In the genomic region with DNA sequence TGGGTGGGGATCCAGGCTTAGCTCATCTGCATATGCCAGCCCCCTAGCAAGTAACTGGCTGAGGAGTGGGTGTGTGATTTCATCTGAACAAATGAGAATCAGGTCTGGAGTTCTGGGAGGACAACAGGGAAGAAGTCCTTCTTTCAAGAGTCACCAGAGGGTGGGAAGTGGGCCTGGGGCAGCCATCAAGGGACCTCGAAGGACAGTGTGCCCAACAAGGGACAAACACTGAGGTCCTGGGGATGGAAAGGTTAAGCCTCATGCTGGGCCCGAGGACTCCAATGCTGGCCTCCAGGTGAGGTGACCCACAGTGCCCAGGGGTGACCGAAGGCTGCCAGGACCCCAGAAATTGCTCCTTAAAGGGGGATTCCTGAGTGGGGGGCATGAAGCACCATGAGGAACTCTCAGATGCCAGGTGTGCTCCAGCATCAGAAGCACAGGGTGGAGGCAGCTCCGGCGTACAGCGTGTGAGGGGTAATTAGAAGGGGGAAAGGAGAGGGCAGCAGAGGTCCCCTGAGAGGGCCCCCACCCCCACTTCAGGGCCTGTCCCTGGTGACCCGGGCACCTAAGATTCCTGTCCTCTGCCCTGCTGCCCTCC, we compare ENCODE assay signal across 31 cellular contexts.
"Had no signal": no experiment of that assay in that cellular context is flagged by ENCODE, and none has a peak within 500 bp of the region (broad histone marks: within the 10 kb centered on the region; RNA-seq: fewer than 3 reads in every experiment).

No MANE protein-coding gene starts in this region.

- H3K4me3 ChIP-seq: ascending aorta, cardiac muscle cell, gastroesophageal sphincter, hepatocyte, lung, pancreas, psoas muscle, skin epidermis, thoracic aorta, uterus had no signal

- H3K27ac ChIP-seq: ascending aorta, cardiac muscle cell, gastroesophageal sphincter, hepatocyte, neutrophil, pancreas, psoas muscle, skin epidermis, thoracic aorta, uterus had no signal

- H3K27ac Mint-ChIP-seq: activated CD4-positive, alpha-beta memory T cell treated with anti-CD3 and anti-CD28 coated beads, Interleukin-2, amount 10 ng/mL, durations not matched to agents 7 days and 5 days; activated CD4-positive, alpha-beta T cell treated with anti-CD3 and anti-CD28 coated beads, Interleukin-2, amount 10 ng/mL, durations not matched to agents 7 days and 5 days; activated CD8-positive, alpha-beta memory T cell treated with anti-CD3 and anti-CD28 coated beads, Interleukin-2, amount 10 ng/mL, durations not matched to agents 7 days and 5 days; activated naive CD8-positive, alpha-beta T cell treated with anti-CD3 and anti-CD28 coated beads, Interleukin-2, amount 10 ng/mL, durations not matched to agents 7 days and 5 days; activated T-helper 2 cell treated with anti-CD3 and anti-CD28 coated beads, Interferon-gamma antibody, Interleukin-2, Interleukin-4, amounts not matched to agents 10 μg/mL and 5 μg/mL and 100 μg/mL, durations not matched to agents 14 hours and 24 hours and 36 hours; brain; effector memory CD8-positive, alpha-beta T cell; nephron; WTC11 had no signal

- H3K4me3 Mint-ChIP-seq: activated CD4-positive, alpha-beta memory T cell treated with anti-CD3 and anti-CD28 coated beads, Interleukin-2, amount 10 ng/mL, durations not matched to agents 7 days and 5 days; activated CD4-positive, alpha-beta T cell treated with anti-CD3 and anti-CD28 coated beads, Interleukin-2, amount 10 ng/mL, durations not matched to agents 7 days and 5 days; activated CD8-positive, alpha-beta memory T cell treated with anti-CD3 and anti-CD28 coated beads, Interleukin-2, amount 10 ng/mL, durations not matched to agents 7 days and 5 days; activated naive CD8-positive, alpha-beta T cell treated with anti-CD3 and anti-CD28 coated beads, Interleukin-2, amount 10 ng/mL, durations not matched to agents 7 days and 5 days; brain; effector memory CD8-positive, alpha-beta T cell; nephron; WTC11 had no signal

- H3K36me3 ChIP-seq: ascending aorta, cardiac muscle cell, neutrophil, pancreas, thoracic aorta, uterus had no signal

- DNase-seq: activated CD4-positive, alpha-beta memory T cell treated with anti-CD3 and anti-CD28 coated beads, Interleukin-2, amount 10 ng/mL, durations not matched to agents 7 days and 5 days; activated CD4-positive, alpha-beta T cell treated with anti-CD3 and anti-CD28 coated beads for 1 hour; activated CD4-positive, alpha-beta T cell treated with anti-CD3 and anti-CD28 coated beads, Interleukin-2, amount 10 ng/mL, durations not matched to agents 7 days and 5 days; activated CD8-positive, alpha-beta memory T cell treated with anti-CD3 and anti-CD28 coated beads, Interleukin-2, amount 10 ng/mL, durations not matched to agents 7 days and 5 days; activated naive CD4-positive, alpha-beta T cell treated with Interleukin-2 at 50 U/mL for 16 hours; activated naive CD8-positive, alpha-beta T cell treated with anti-CD3 and anti-CD28 coated beads, Interleukin-2, amount 10 ng/mL, durations not matched to agents 7 days and 5 days; activated T-cell treated with anti-CD3 and anti-CD28 coated beads, Interleukin-2, amount 50 U/mL, for 48 hours; cortex of kidney; effector memory CD8-positive, alpha-beta T cell; erythroblast; mesendoderm; psoas muscle; stimulated activated CD4-positive, alpha-beta T cell treated with anti-CD3 and anti-CD28 coated beads, Interleukin-12 subunit alpha, Interleukin-12 subunit beta, amount 100 ng/mL, for 4 hours; stimulated activated CD4-positive, alpha-beta T cell treated with anti-CD3 and anti-CD28 coated beads, Interleukin-4, amount 100 ng/mL, for 1 hour; stimulated activated naive CD8-positive, alpha-beta T cell treated with anti-CD3 and anti-CD28 coated beads, Interleukin-15, Interleukin-2, amounts not matched to agents 100 U/mL and 50 U/mL, for 24 hours; T-helper 2 cell; trophoblast cell; uterus had no signal

- ATAC-seq: activated CD8-positive, alpha-beta memory T cell treated with anti-CD3 and anti-CD28 coated beads, Interleukin-2, amount 10 ng/mL, durations not matched to agents 7 days and 5 days; effector memory CD8-positive, alpha-beta T cell; gastroesophageal sphincter; pancreas; psoas muscle; stimulated activated naive CD8-positive, alpha-beta T cell treated with anti-CD3 and anti-CD28 coated beads, Interleukin-15, Interleukin-2, amounts not matched to agents 100 U/mL and 50 U/mL, for 24 hours; WTC11 had no signal

- H3K4me1 ChIP-seq: ascending aorta, gastroesophageal sphincter, pancreas, psoas muscle, uterus had no signal

- H3K9me3 Mint-ChIP-seq: activated naive CD8-positive, alpha-beta T cell treated with anti-CD3 and anti-CD28 coated beads, Interleukin-2, amount 10 ng/mL, durations not matched to agents 7 days and 5 days; activated T-helper 2 cell treated with anti-CD3 and anti-CD28 coated beads, Interferon-gamma antibody, Interleukin-2, Interleukin-4, amounts not matched to agents 10 μg/mL and 5 μg/mL and 100 μg/mL, durations not matched to agents 14 hours and 24 hours and 36 hours; effector memory CD8-positive, alpha-beta T cell; nephron; WTC11 had no signal

- H3K27me3 Mint-ChIP-seq: activated CD4-positive, alpha-beta memory T cell treated with anti-CD3 and anti-CD28 coated beads, Interleukin-2, amount 10 ng/mL, durations not matched to agents 7 days and 5 days; activated CD4-positive, alpha-beta T cell treated with anti-CD3 and anti-CD28 coated beads, Interleukin-2, amount 10 ng/mL, durations not matched to agents 7 days and 5 days; activated CD8-positive, alpha-beta memory T cell treated with anti-CD3 and anti-CD28 coated beads, Interleukin-2, amount 10 ng/mL, durations not matched to agents 7 days and 5 days; activated naive CD8-positive, alpha-beta T cell treated with anti-CD3 and anti-CD28 coated beads, Interleukin-2, amount 10 ng/mL, durations not matched to agents 7 days and 5 days; brain had no signal

- H3K27me3 ChIP-seq: ascending aorta, cardiac muscle cell, hepatocyte, neutrophil, pancreas, uterus had no signal

- H3K4me1 Mint-ChIP-seq: activated CD4-positive, alpha-beta memory T cell treated with anti-CD3 and anti-CD28 coated beads, Interleukin-2, amount 10 ng/mL, durations not matched to agents 7 days and 5 days; activated CD4-positive, alpha-beta T cell treated with anti-CD3 and anti-CD28 coated beads, Interleukin-2, amount 10 ng/mL, durations not matched to agents 7 days and 5 days; activated CD8-positive, alpha-beta memory T cell treated with anti-CD3 and anti-CD28 coated beads, Interleukin-2, amount 10 ng/mL, durations not matched to agents 7 days and 5 days; activated naive CD8-positive, alpha-beta T cell treated with anti-CD3 and anti-CD28 coated beads, Interleukin-2, amount 10 ng/mL, durations not matched to agents 7 days and 5 days; nephron; WTC11 had no signal

- H3K36me3 Mint-ChIP-seq: activated CD8-positive, alpha-beta memory T cell treated with anti-CD3 and anti-CD28 coated beads, Interleukin-2, amount 10 ng/mL, durations not matched to agents 7 days and 5 days; activated naive CD8-positive, alpha-beta T cell treated with anti-CD3 and anti-CD28 coated beads, Interleukin-2, amount 10 ng/mL, durations not matched to agents 7 days and 5 days; brain; WTC11 had no signal

- H3K9me3 ChIP-seq: ascending aorta, gastroesophageal sphincter, neutrophil, pancreas, psoas muscle, thoracic aorta, uterus had no signal
